9 cellular contexts compared by ENCODE assay signal in genomic region chr11:65436412-65437032, GRCh38. TPM values are rescaled to one million over a fixed set of nuclear protein-coding genes. Genes with fewer than 3 reads are reported as not detected.
A peak's percentile ranks its signal among the peaks of the same experiment; 100 is the strongest.
DNase-seq lines count a peak whose midpoint lies in the region; ATAC-seq, FAIRE-seq and TF ChIP-seq lines count a peak whose summit lies in the region.
"Had no signal": no experiment of that assay in that cellular context is flagged by ENCODE, and none has a peak within 500 bp of the region (broad histone marks: within the 10 kb centered on the region; RNA-seq: fewer than 3 reads in every experiment).

No MANE protein-coding gene starts in this region.

- H3K4me3 ChIP-seq in AG10803 (ENCODE audit: low read length) (peak overlapping the region; percentile 26; the same call in 1 of the 2 replicates), PC-3 (ENCODE audit: low read length) (no peak overlapping the region), endothelial cell of umbilical vein (replicated peaks in 1 of 3; ENCODE audit: insufficient read depth in 1 of 3, low read depth in 1 of 3, low read length in 3 of 3) (no peak overlapping the region)

- H3K27me3 Mint-ChIP-seq in naive thymus-derived CD8-positive, alpha-beta T cell: no peaks in the 10 kb centered on the region

- H2AFZ ChIP-seq in PC-3 (ENCODE audit: low read length): no peak overlapping the region
- no peak overlapping the region for H2AFZ ChIP-seq in endothelial cell of umbilical vein (ENCODE audit: low read depth, low read length)

- BruUV-seq in PC-3 (replicated peaks; lab: Mats Ljungman, UMichigan): no TSS peak
- no TSS peak for BruUV-seq in endothelial cell of umbilical vein (replicated peaks; lab: Mats Ljungman, UMichigan)

- peak; percentile 37 for DNase-seq in AG10803 (ENCODE audit: low read depth)
- peak; percentile 12 for DNase-seq in PC-3
- DNase-seq in endothelial cell of umbilical vein (ENCODE audit: low read depth, low spot score): peak; percentile 37
- DNase-seq in naive thymus-derived CD8-positive, alpha-beta T cell: no peak
- no peak for DNase-seq in stimulated activated CD4-positive, alpha-beta T cell treated with anti-CD3 and anti-CD28 coated beads, Interleukin-2, amount 100 ng/mL, for 24 hours
- no peak for DNase-seq in DMS53 (lab: John Stamatoyannopoulos, UW)
- DNase-seq: NCI-H1092 had no signal

- TF ChIP-seq CTCF in AG10803 (conservative IDR thresholded peaks at IDR 0.05; ENCODE audit: low read length) (no peak), PC-3 (conservative IDR thresholded peaks at IDR 0.05; ENCODE audit: low read depth, low read length) (no peak), endothelial cell of umbilical vein (IDR thresholded peaks at IDR 0.05; ENCODE audit: extremely low read depth in 1 of 2, insufficient read depth in 1 of 2, low read depth in 1 of 2, low read length in 2 of 2) (no peak)

- intact Hi-C loops in PC-3 (cut with micrococcal nuclease): no loop called here
- intact Hi-C loops in endothelial cell of umbilical vein (cut with micrococcal nuclease): no loop called here

- peaks cover 22 to 92% (median 68%) of the 10 kb centered on the region in 4 donors for H3K4me1 Mint-ChIP-seq in naive thymus-derived CD8-positive, alpha-beta T cell

- no peaks in the 10 kb centered on the region for H3K9me3 Mint-ChIP-seq in naive thymus-derived CD8-positive, alpha-beta T cell

- ATAC-seq in PC-3: peak; percentile 6
- ATAC-seq in naive thymus-derived CD8-positive, alpha-beta T cell: no peak
- no peak for ATAC-seq in GM21576 (IDR thresholded peaks at IDR 0.05; ENCODE audit: unreplicated experiment)
- no peak for ATAC-seq in HG02571 (IDR thresholded peaks at IDR 0.05; ENCODE audit: unreplicated experiment)

- H3K79me2 ChIP-seq in PC-3 (ENCODE audit: low read length): peaks cover 41% of the 10 kb centered on the region
- peaks cover 90% of the 10 kb centered on the region for H3K79me2 ChIP-seq in endothelial cell of umbilical vein (ENCODE audit: control insufficient read depth, insufficient read depth, low read length)

- peak overlapping the region in 7 of 10 donors; percentile 3 to 61 (median 47) for H3K27ac Mint-ChIP-seq in naive thymus-derived CD8-positive, alpha-beta T cell

- H3K36me3 Mint-ChIP-seq in naive thymus-derived CD8-positive, alpha-beta T cell: peaks cover 4 to 53% (median 11%) of the 10 kb centered on the region in 3 donors

- H3K27ac ChIP-seq in PC-3 (ENCODE audit: low read length) (no peak overlapping the region), endothelial cell of umbilical vein (ENCODE audit: insufficient read depth, low read depth, low read length) (no peak overlapping the region)

- peaks cover 52% of the 10 kb centered on the region for H3F3A ChIP-seq in PC-3 (ENCODE audit: low read length, unreplicated experiment)

- no peak for TF ChIP-seq POLR2A in endothelial cell of umbilical vein (IDR thresholded peaks at IDR 0.05; ENCODE audit: low read depth, low read length)

- POLR2A ChIA-PET in PC-3 (lab: Charles Lee; ENCODE audit: unreplicated experiment) (interaction anchor here (0.6 kb wide), 2 partner anchors 14 to 71 kb away, joined by 3 to 16 read pairs; partner anchors contain the start of gene NEAT1), endothelial cell of umbilical vein (lab: Charles Lee) (interaction anchor here (0.8 to 2.4 kb wide), 6 partner anchors 10 to 74 kb away, joined by 3 to 11 read pairs (median 4); partner anchors contain the start of gene MALAT1)
- POLR2A ChIA-PET in naive thymus-derived CD8-positive, alpha-beta T cell (lab: Charles Lee): interaction anchor here (0.7 to 3.0 kb wide), 15 partner anchors 10 to 71 kb away, joined by 3 to 17 read pairs (median 5); partner anchors contain the start of genes MALAT1 and NEAT1

- no peak overlapping the region for H3K9ac ChIP-seq in PC-3 (ENCODE audit: low read length)
- no peak overlapping the region for H3K9ac ChIP-seq in endothelial cell of umbilical vein (replicated peaks; ENCODE audit: extremely low read depth, insufficient read depth, low read length)

- peak overlapping the region in 1 of 10 donors; percentile 47 for H3K4me3 Mint-ChIP-seq in naive thymus-derived CD8-positive, alpha-beta T cell

- no peaks in the 10 kb centered on the region for H3K9me1 ChIP-seq in endothelial cell of umbilical vein (replicated peaks; ENCODE audit: control insufficient read depth, extremely low read depth, insufficient read depth, low read length)

- H4K20me1 ChIP-seq in PC-3 (ENCODE audit: low read length) (peaks cover 21% of the 10 kb centered on the region; the same call in 1 of the 2 replicates), endothelial cell of umbilical vein (replicated peaks; ENCODE audit: control insufficient read depth, extremely low read depth, insufficient read depth, low read length) (peaks cover 17% of the 10 kb centered on the region)

- H3K4me2 ChIP-seq in PC-3 (ENCODE audit: low read length) (no peak overlapping the region), endothelial cell of umbilical vein (ENCODE audit: insufficient read depth, low read length) (no peak overlapping the region)

- H3K27me3 ChIP-seq in PC-3 (ENCODE audit: low read length) (no peaks in the 10 kb centered on the region), endothelial cell of umbilical vein (ENCODE audit: control insufficient read depth in 2 of 2, insufficient read depth in 2 of 2, low read length in 2 of 2) (no peaks in the 10 kb centered on the region)

- H3K9me2 ChIP-seq in PC-3 (replicated peaks; ENCODE audit: low read length): no peaks in the 10 kb centered on the region

- CTCF ChIA-PET in PC-3 (lab: Charles Lee) (no interaction called here), endothelial cell of umbilical vein (lab: Charles Lee) (interaction anchor here (0.7 to 1.9 kb wide), 6 partner anchors 20 to 74 kb away, joined by 3 to 14 read pairs (median 4); no protein-coding TSS in a partner anchor)

- no peaks in the 10 kb centered on the region for H3K4me1 ChIP-seq in PC-3 (ENCODE audit: insufficient read depth, low read length)
- H3K4me1 ChIP-seq in endothelial cell of umbilical vein (ENCODE audit: control insufficient read depth, extremely low read depth, insufficient read depth, low read length): peaks cover 10% of the 10 kb centered on the region

- no peak for FAIRE-seq in endothelial cell of umbilical vein (lab: Jason Lieb, UNC)

- H3K9me3 ChIP-seq in PC-3 (ENCODE audit: low read length) (no peaks in the 10 kb centered on the region), endothelial cell of umbilical vein (replicated peaks; ENCODE audit: control insufficient read depth, insufficient read depth, low read length) (no peaks in the 10 kb centered on the region)

- H3K36me3 ChIP-seq in PC-3 (ENCODE audit: low read depth, low read length) (peaks cover 30% of the 10 kb centered on the region), endothelial cell of umbilical vein (ENCODE audit: control insufficient read depth in 2 of 2, extremely low read depth in 1 of 2, insufficient read depth in 2 of 2, low read length in 2 of 2) (peaks cover 25 to 30% of the 10 kb centered on the region in 2 experiments)

- dilution Hi-C loops in endothelial cell of umbilical vein (cut with MboI; ENCODE audit: extremely low pct_ligation_motif_present, low sequenced_read_pairs): no loop called here

TF ChIP-seq in endothelial cell of umbilical vein, 7 proteins besides CTCF, POLR2A, EP300 and RAD21:
- TF ChIP-seq JUN (IDR thresholded peaks at IDR 0.05; ENCODE audit: borderline replicate concordance, insufficient read depth, insufficient read length, low read depth) (no peak), POLR2AphosphoS5 (IDR thresholded peaks at IDR 0.05; ENCODE audit: insufficient read depth, low read depth, low read length) (peak; percentile 30)
TF ChIP-seq in endothelial cell of umbilical vein: peak in this region for 1.

RNA-seq across cellular contexts. Expression of gene NEAT1, which starts 13.9 kb away (rescaled TPM):
- total RNA-seq in PC-3 (2014; rRNA removed): 47.9 and 96.6 TPM in 2 replicates
- total RNA-seq in endothelial cell of umbilical vein: 957 and 1,053 TPM in 2 replicates
- 34.4 and 43.3 TPM in 2 replicates for polyA plus RNA-seq in endothelial cell of umbilical vein
- polyA plus RNA-seq in endothelial cell of umbilical vein (2011; cell fraction: cytosol; rRNA removed): 15.1 and 49.9 TPM in 2 replicates
- polyA plus RNA-seq in endothelial cell of umbilical vein (2011; cell fraction: nucleus; rRNA removed): 443 and 462 TPM in 2 replicates
- polyA plus RNA-seq in endothelial cell of umbilical vein (2012): 254 and 310 TPM in 2 replicates
- polyA minus RNA-seq in endothelial cell of umbilical vein: 900 and 1,086 TPM in 2 replicates
- polyA minus RNA-seq in endothelial cell of umbilical vein (2011; cell fraction: cytosol; rRNA and poly(A)+ RNA removed): 31.7 TPM
- 1,191 and 1,444 TPM in 2 replicates for polyA minus RNA-seq in endothelial cell of umbilical vein (2011; cell fraction: nucleus; rRNA and poly(A)+ RNA removed)
- total RNA-seq in naive thymus-derived CD8-positive, alpha-beta T cell: 100 to 1,000 TPM; 375 to 414 TPM
- 1 to 10 TPM; 1.3 to 2.9 (median 1.9) TPM for polyA plus RNA-seq in naive thymus-derived CD8-positive, alpha-beta T cell

RNA-seq across cellular contexts. Expression of gene FRMD8, which starts 50.1 kb away (rescaled TPM):
- total RNA-seq in PC-3 (2014; rRNA removed) (68.3 and 93.2 TPM in 2 replicates), endothelial cell of umbilical vein (53.9 and 57.7 TPM in 2 replicates)
- polyA plus RNA-seq in endothelial cell of umbilical vein: 36.4 and 45.3 TPM in 2 replicates
- 24.9 and 33.1 TPM in 2 replicates for polyA plus RNA-seq in endothelial cell of umbilical vein (2011; cell fraction: cytosol; rRNA removed)
- polyA plus RNA-seq in endothelial cell of umbilical vein (2011; cell fraction: nucleus; rRNA removed): 38.1 and 42.6 TPM in 2 replicates
- polyA plus RNA-seq in endothelial cell of umbilical vein (2012): 24.3 and 29.2 TPM in 2 replicates
- 34.9 and 44.0 TPM in 2 replicates for polyA minus RNA-seq in endothelial cell of umbilical vein
- polyA minus RNA-seq in endothelial cell of umbilical vein (2011; cell fraction: cytosol; rRNA and poly(A)+ RNA removed): 16.4 TPM
- 22.2 and 24.7 TPM in 2 replicates for polyA minus RNA-seq in endothelial cell of umbilical vein (2011; cell fraction: nucleus; rRNA and poly(A)+ RNA removed)
- 10 to 100 TPM; 48.6 to 55.0 TPM for total RNA-seq in naive thymus-derived CD8-positive, alpha-beta T cell
- polyA plus RNA-seq in naive thymus-derived CD8-positive, alpha-beta T cell: 10 to 100 TPM; 34.5 to 42.6 (median 35.4) TPM

RNA-seq across cellular contexts. Expression of gene SLC25A45, which starts 54.1 kb away (rescaled TPM):
- total RNA-seq in PC-3 (2014; rRNA removed) (12.7 and 13.1 TPM in 2 replicates), endothelial cell of umbilical vein (3.1 and 4.8 TPM in 2 replicates)
- polyA plus RNA-seq in endothelial cell of umbilical vein: 1.2 TPM in 2 replicates
- polyA plus RNA-seq in endothelial cell of umbilical vein (2011; cell fraction: cytosol; rRNA removed): 0.52 and 0.66 TPM in 2 replicates
- polyA plus RNA-seq in endothelial cell of umbilical vein (2011; cell fraction: nucleus; rRNA removed): 2.1 and 2.5 TPM in 2 replicates
- polyA plus RNA-seq in endothelial cell of umbilical vein (2012): 1.5 and 1.6 TPM in 2 replicates
- 0.55 and 1.9 TPM in 2 replicates for polyA minus RNA-seq in endothelial cell of umbilical vein
- 6.2 TPM for polyA minus RNA-seq in endothelial cell of umbilical vein (2011; cell fraction: cytosol; rRNA and poly(A)+ RNA removed)
- polyA minus RNA-seq in endothelial cell of umbilical vein (2011; cell fraction: nucleus; rRNA and poly(A)+ RNA removed): 1.7 and 2.0 TPM in 2 replicates
- 10 to 100 TPM; 22.2 to 23.4 TPM for total RNA-seq in naive thymus-derived CD8-positive, alpha-beta T cell
- 10 to 100 TPM; 10.8 to 19.2 (median 11.0) TPM for polyA plus RNA-seq in naive thymus-derived CD8-positive, alpha-beta T cell

Comparison
In these comparisons a context has a peak if more than half of its experiments do, and no peak if none do; other contexts are left out.
1. DNase-seq: peak in AG10803 (single experiment), PC-3 (single experiment) and endothelial cell of umbilical vein (single experiment); none in naive thymus-derived CD8-positive, alpha-beta T cell (0 of 10), stimulated activated CD4-positive, alpha-beta T cell treated with anti-CD3 and anti-CD28 coated beads, Interleukin-2, amount 100 ng/mL, for 24 hours (0 of 2) and DMS53 (single experiment).